8 cellular contexts compared by ENCODE assay signal in the genomic region with DNA sequence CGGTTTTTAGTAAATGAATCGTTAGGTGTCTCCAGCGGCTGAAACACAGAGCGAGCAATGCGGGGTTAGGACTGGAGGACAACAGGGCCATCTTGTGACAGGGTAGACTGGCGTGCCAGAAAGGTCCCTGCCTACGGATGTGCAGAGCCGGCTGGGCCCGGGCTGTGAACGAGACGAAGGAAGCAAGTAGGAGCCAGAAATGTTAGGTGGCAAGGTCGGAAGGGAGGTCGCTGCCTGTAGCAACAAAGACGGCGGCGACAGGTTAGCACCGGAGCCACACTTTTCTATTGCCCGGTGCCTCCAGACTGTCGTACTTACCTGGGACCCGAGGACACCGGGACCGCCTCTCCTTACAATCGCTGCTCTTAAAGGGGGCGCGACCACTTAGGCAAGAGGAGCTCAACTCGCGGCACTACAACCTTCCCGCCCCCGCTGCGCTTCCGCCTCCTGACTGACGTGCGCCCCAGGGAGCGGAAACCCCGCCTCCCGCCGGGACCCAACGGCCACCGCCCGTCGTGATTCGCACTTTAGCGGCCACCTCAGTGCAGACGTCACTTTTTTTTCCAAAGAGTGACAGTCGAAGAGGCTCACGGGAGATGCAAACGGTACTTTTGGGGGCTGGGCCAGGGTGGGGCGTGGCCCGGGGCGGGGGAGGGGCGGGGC. TPM values are rescaled to one million over a fixed set of nuclear protein-coding genes. Genes with fewer than 3 reads are reported as not detected.
A peak's percentile ranks its signal among the peaks of the same experiment; 100 is the strongest.
DNase-seq lines count a peak whose midpoint lies in the region; ATAC-seq and TF ChIP-seq lines count a peak whose summit lies in the region.

A gene with protein sequence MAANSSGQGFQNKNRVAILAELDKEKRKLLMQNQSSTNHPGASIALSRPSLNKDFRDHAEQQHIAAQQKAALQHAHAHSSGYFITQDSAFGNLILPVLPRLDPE (minus strand): TSS at position 449 of the 663 bp plus-strand sequence. CDS start 1,632 bp downstream, outside the sequence.

- in situ Hi-C loops in GM18951 (cut with MboI; ENCODE audit: low sequenced_read_pairs, unreplicated experiment): no loop called here

- H3K36me3 Mint-ChIP-seq in activated B cell treated with CpG ODN at 0.5 μM for 24 hours (ENCODE audit: low read depth): peaks cover 14% of the 10 kb centered on the region

- ATAC-seq in HG03196 (IDR thresholded peaks at IDR 0.05; ENCODE audit: unreplicated experiment): peak; percentile 94
- ATAC-seq in activated B cell treated with CpG ODN at 0.5 μM for 24 hours (ENCODE audit: low read depth): peak; percentile 93

- H3K27me3 Mint-ChIP-seq in activated B cell treated with CpG ODN at 0.5 μM for 24 hours: no peaks in the 10 kb centered on the region

- DNase-seq in AG09319 (ENCODE audit: extremely low read depth, low read depth) (peak; percentile 83), NCI-H226 (peak; percentile 95), activated B cell treated with CpG ODN at 0.5 μM for 24 hours (peak; percentile 95), islet precursor cell (peak; percentile 99)
- peak; percentile 98 for DNase-seq in central memory CD4-positive, alpha-beta T cell
- DNase-seq in stimulated activated CD4-positive, alpha-beta T cell treated with anti-CD3 and anti-CD28 coated beads, Interleukin-12 subunit alpha, Interleukin-12 subunit beta, amount 100 ng/mL, for 48 hours (ENCODE audit: low read depth in 2 of 3, low spot score in 1 of 3): peak; percentile 90 to 95 (median 93)

- TF ChIP-seq POLR2A in GM18951 (IDR thresholded peaks at IDR 0.05; ENCODE audit: extremely low read depth, insufficient read depth, insufficient read length): peak; percentile 82

- H3K4me3 Mint-ChIP-seq in activated B cell treated with CpG ODN at 0.5 μM for 24 hours: peak within 1 kb of the TSS; percentile 100

- peaks cover 19% of the 10 kb centered on the region for H3K4me1 Mint-ChIP-seq in activated B cell treated with CpG ODN at 0.5 μM for 24 hours

- peak within 1 kb of the TSS; percentile 98 for H3K27ac Mint-ChIP-seq in activated B cell treated with CpG ODN at 0.5 μM for 24 hours

- POLR2A ChIA-PET in activated B cell treated with CpG ODN at 0.5 μM for 24 hours (lab: Charles Lee): interaction anchor here (0.6 to 2.5 kb wide), 16 partner anchors 9 to 1087 kb away, joined by 3 to 18 read pairs (median 4); partner anchors contain the start of genes DNAJC25, HSDL2, KIAA1958 and PTBP3

- no peaks in the 10 kb centered on the region for H3K9me3 Mint-ChIP-seq in activated B cell treated with CpG ODN at 0.5 μM for 24 hours

- CTCF ChIA-PET in activated B cell treated with CpG ODN at 0.5 μM for 24 hours (lab: Charles Lee): interaction anchor here (0.6 to 1.9 kb wide), 4 partner anchors 32 to 185 kb away, joined by 3 to 9 read pairs (median 4); no protein-coding TSS in a partner anchor

- TF ChIP-seq CTCF in AG09319 (IDR thresholded peaks at IDR 0.05; ENCODE audit: low read depth, low read length) (peak; percentile 12), activated B cell treated with CpG ODN at 0.5 μM for 24 hours (IDR thresholded peaks at IDR 0.05) (no peak)

- intact Hi-C loops in activated B cell treated with CpG ODN at 0.5 μM for 24 hours (cut with micrococcal nuclease): loop anchor here (1.0 to 10.0 kb wide), 11 partner anchors 33 to 1087 kb away; partner anchors contain the start of genes DNAJC25, SNX30 and UGCG

RNA-seq across cellular contexts. Expression of the gene that starts here (rescaled TPM):
- 31.1 and 32.1 TPM in 2 replicates for total RNA-seq in activated B cell treated with CpG ODN at 0.5 μM for 24 hours

Comparison
In these comparisons a context has a peak if more than half of its experiments do, and no peak if none do; other contexts are left out.
1. Peak in every context shown above with its lines: DNase-seq and ATAC-seq.